Comparison of ENCODE assay signal across 8 cellular contexts in the genomic region with DNA sequence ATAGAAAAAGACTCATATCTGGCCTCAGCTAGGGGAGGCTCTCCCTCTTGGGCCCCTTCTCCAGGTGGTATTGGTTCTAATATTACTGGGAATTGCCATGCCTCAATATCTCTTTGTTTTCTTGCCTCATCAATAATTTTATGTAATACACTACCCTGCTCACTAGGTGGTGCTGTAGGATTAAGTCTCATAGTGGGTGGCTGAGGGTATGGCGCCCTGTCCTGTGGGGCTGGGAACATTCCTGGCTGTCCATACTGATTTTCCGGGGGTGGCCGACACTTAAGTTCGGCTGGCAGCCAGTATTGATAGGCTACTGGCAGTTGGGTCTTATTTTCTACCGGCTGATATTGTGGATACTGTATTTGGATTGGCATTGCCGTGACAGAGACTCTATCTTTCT. TPM values are rescaled to one million over a fixed set of nuclear protein-coding genes. Genes with fewer than 3 reads are reported as not detected.
DNase-seq lines count a peak whose midpoint lies in the region; ATAC-seq, FAIRE-seq and TF ChIP-seq lines count a peak whose summit lies in the region.

No MANE protein-coding gene starts in this region.

- no peaks in the 10 kb centered on the region for H3K4me1 Mint-ChIP-seq in progenitor cell of endocrine pancreas (ENCODE audit: low read depth)

- H3K27me3 ChIP-seq in bronchial epithelial cell (ENCODE audit: control insufficient read depth, insufficient read depth, low read length) = no peaks in the 10 kb centered on the region

- H3K9me3 Mint-ChIP-seq in progenitor cell of endocrine pancreas (ENCODE audit: low read depth) = peaks cover 32% of the 10 kb centered on the region

- ATAC-seq in HG02571 (IDR thresholded peaks at IDR 0.05; ENCODE audit: unreplicated experiment) = no peak

- TF ChIP-seq CTCF in bronchial epithelial cell (IDR thresholded peaks at IDR 0.05; ENCODE audit: insufficient read depth, low read length, severe bottlenecking) (peak; percentile 39), progenitor cell of endocrine pancreas (IDR thresholded peaks at IDR 0.05; ENCODE audit: unreplicated experiment) (peak; percentile 35)

- peaks cover 69% of the 10 kb centered on the region for H3K36me3 Mint-ChIP-seq in progenitor cell of endocrine pancreas (ENCODE audit: insufficient read depth)

- no peaks in the 10 kb centered on the region for H3K27me3 Mint-ChIP-seq in progenitor cell of endocrine pancreas

- no peak overlapping the region for H3K4me3 ChIP-seq in bronchial epithelial cell (ENCODE audit: low read depth, low read length)

- H3K27ac Mint-ChIP-seq in progenitor cell of endocrine pancreas = no peak overlapping the region

- H3K36me3 ChIP-seq in bronchial epithelial cell (ENCODE audit: control insufficient read depth, insufficient read depth, low read length) = peaks cover 15% of the 10 kb centered on the region

- DNase-seq in NCI-H82 (lab: John Stamatoyannopoulos, UW) (peak; percentile 73), NCI-H82 treated with DMSO at 0.1 percent for 48 hours (lab: John Stamatoyannopoulos, UW; ENCODE audit: unreplicated experiment) (no peak), MV-4-11 (lab: John Stamatoyannopoulos, UW) (peak; percentile 4), bronchial epithelial cell (ENCODE audit: low read depth) (peak; percentile 23), progenitor cell of endocrine pancreas (ENCODE audit: low spot score, unreplicated experiment) (no peak), HK-2 (ENCODE audit: unreplicated experiment) (no peak)
- DNase-seq in stimulated activated CD8-positive, alpha-beta memory T cell treated with anti-CD3 and anti-CD28 coated beads, Interleukin-4, amount 100 ng/mL, for 48 hours = no peak

- FAIRE-seq in bronchial epithelial cell (lab: Jason Lieb, UNC) = no peak

- no peak overlapping the region for H3K4me3 Mint-ChIP-seq in progenitor cell of endocrine pancreas (ENCODE audit: low read depth)

RNA-seq across cellular contexts. Expression of a gene that starts 9.0 kb away (rescaled TPM):
- total RNA-seq in bronchial epithelial cell (3.9 and 7.6 TPM in 2 replicates), progenitor cell of endocrine pancreas (3.1 and 3.9 TPM in 2 replicates)

RNA-seq across cellular contexts. Expression of a gene that starts 16.8 kb away (rescaled TPM):
- total RNA-seq in bronchial epithelial cell (126 and 162 TPM in 2 replicates), progenitor cell of endocrine pancreas (129 and 132 TPM in 2 replicates)

RNA-seq across cellular contexts. Expression of a gene that starts 21.5 kb away (rescaled TPM):
- 1.8 and 5.4 TPM in 2 replicates for total RNA-seq in bronchial epithelial cell
- total RNA-seq in progenitor cell of endocrine pancreas = 2.4 and 3.7 TPM in 2 replicates

RNA-seq across cellular contexts. Expression of a gene that starts 35.1 kb away (rescaled TPM):
- total RNA-seq in bronchial epithelial cell = 3.9 and 5.1 TPM in 2 replicates
- 5.0 and 6.4 TPM in 2 replicates for total RNA-seq in progenitor cell of endocrine pancreas

RNA-seq across cellular contexts. Expression of a gene that starts 46.8 kb away (rescaled TPM):
- total RNA-seq in bronchial epithelial cell (not detected in 2 replicates), progenitor cell of endocrine pancreas (0.16 and 0.36 TPM in 2 replicates)

Comparison
In these comparisons a context has a peak if more than half of its experiments do, and no peak if none do; other contexts are left out.
1. DNase-seq: peak in NCI-H82 (single experiment), MV-4-11 (single experiment) and bronchial epithelial cell (single experiment); none in NCI-H82 treated with DMSO at 0.1 percent for 48 hours (single experiment), progenitor cell of endocrine pancreas (single experiment), stimulated activated CD8-positive, alpha-beta memory T cell treated with anti-CD3 and anti-CD28 coated beads, Interleukin-4, amount 100 ng/mL, for 48 hours (single experiment) and HK-2 (single experiment).